Comparison of ENCODE assay signal across 1 cellular context in the genomic region with DNA sequence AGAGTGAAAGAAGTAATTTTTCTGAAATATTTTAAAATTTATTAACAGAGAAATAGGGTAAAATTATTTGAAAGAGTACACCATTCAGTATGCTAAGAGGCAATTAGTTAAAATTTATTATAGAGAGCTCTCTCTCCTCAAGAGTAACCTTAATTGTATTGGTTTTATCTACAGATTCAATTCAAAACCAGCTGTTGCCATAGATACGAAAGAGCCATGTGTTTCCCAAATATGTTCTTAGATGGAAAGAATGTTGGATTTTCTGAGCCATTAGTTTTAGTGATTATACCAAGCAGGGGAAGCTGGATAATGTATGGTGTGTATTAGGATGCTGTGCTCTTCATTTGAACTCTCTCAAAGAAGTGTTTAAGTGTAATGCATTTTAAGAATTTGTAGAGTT.
TF ChIP-seq lines count a peak whose summit lies in the region.

No MANE protein-coding gene starts in this region.

TF ChIP-seq in SK-N-SH treated with all-trans-retinoic acid at 6 μM for 48 hours, 23 proteins besides CTCF, POLR2A, EP300 and RAD21 (continued from another document):
- TF ChIP-seq, protein P1, sequence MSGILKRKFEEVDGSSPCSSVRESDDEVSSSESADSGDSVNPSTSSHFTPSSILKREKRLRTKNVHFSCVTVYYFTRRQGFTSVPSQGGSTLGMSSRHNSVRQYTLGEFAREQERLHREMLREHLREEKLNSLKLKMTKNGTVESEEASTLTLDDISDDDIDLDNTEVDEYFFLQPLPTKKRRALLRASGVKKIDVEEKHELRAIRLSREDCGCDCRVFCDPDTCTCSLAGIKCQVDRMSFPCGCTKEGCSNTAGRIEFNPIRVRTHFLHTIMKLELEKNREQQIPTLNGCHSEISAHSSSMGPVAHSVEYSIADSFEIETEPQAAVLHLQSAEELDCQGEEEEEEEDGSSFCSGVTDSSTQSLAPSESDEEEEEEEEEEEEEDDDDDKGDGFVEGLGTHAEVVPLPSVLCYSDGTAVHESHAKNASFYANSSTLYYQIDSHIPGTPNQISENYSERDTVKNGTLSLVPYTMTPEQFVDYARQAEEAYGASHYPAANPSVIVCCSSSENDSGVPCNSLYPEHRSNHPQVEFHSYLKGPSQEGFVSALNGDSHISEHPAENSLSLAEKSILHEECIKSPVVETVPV (CRISPR knock-in tag; IDR thresholded peaks at IDR 0.05), result no peak
- TF ChIP-seq, protein P2, sequence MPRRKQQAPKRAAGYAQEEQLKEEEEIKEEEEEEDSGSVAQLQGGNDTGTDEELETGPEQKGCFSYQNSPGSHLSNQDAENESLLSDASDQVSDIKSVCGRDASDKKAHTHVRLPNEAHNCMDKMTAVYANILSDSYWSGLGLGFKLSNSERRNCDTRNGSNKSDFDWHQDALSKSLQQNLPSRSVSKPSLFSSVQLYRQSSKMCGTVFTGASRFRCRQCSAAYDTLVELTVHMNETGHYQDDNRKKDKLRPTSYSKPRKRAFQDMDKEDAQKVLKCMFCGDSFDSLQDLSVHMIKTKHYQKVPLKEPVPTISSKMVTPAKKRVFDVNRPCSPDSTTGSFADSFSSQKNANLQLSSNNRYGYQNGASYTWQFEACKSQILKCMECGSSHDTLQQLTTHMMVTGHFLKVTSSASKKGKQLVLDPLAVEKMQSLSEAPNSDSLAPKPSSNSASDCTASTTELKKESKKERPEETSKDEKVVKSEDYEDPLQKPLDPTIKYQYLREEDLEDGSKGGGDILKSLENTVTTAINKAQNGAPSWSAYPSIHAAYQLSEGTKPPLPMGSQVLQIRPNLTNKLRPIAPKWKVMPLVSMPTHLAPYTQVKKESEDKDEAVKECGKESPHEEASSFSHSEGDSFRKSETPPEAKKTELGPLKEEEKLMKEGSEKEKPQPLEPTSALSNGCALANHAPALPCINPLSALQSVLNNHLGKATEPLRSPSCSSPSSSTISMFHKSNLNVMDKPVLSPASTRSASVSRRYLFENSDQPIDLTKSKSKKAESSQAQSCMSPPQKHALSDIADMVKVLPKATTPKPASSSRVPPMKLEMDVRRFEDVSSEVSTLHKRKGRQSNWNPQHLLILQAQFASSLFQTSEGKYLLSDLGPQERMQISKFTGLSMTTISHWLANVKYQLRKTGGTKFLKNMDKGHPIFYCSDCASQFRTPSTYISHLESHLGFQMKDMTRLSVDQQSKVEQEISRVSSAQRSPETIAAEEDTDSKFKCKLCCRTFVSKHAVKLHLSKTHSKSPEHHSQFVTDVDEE (CRISPR knock-in tag; IDR thresholded peaks at IDR 0.05), result 0 out of 2 replicates have a peak, but pooled peaks have one; percentile 29
- TF ChIP-seq OSR1 (CRISPR knock-in tag; IDR thresholded peaks at IDR 0.05) (no peak), ZFP3 (CRISPR knock-in tag; IDR thresholded peaks at IDR 0.05) (no peak), ZC3H10 (CRISPR knock-in tag; IDR thresholded peaks at IDR 0.05) (no peak), ISL1 (CRISPR knock-in tag; IDR thresholded peaks at IDR 0.05) (peak; percentile 75), TCF4 (CRISPR knock-in tag; IDR thresholded peaks at IDR 0.05; ENCODE audit: borderline replicate concordance) (peak; percentile 83), GLIS3 (CRISPR knock-in tag; IDR thresholded peaks at IDR 0.05) (no peak), ESRRG (CRISPR knock-in tag; IDR thresholded peaks at IDR 0.05) (no peak), SNAI2 (CRISPR knock-in tag; IDR thresholded peaks at IDR 0.05) (no peak), RARB (CRISPR knock-in tag; IDR thresholded peaks at IDR 0.05) (no peak)
- TF ChIP-seq, protein P3, sequence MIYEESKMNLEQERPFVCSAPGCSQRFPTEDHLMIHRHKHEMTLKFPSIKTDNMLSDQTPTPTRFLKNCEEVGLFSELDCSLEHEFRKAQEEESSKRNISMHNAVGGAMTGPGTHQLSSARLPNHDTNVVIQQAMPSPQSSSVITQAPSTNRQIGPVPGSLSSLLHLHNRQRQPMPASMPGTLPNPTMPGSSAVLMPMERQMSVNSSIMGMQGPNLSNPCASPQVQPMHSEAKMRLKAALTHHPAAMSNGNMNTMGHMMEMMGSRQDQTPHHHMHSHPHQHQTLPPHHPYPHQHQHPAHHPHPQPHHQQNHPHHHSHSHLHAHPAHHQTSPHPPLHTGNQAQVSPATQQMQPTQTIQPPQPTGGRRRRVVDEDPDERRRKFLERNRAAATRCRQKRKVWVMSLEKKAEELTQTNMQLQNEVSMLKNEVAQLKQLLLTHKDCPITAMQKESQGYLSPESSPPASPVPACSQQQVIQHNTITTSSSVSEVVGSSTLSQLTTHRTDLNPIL (CRISPR knock-in tag; IDR thresholded peaks at IDR 0.05; ENCODE audit: low read depth), result 0 out of 2 replicates have a peak, but pooled peaks have one; percentile 10
